ENCODE assay signal across 16 cellular contexts in the genomic region with DNA sequence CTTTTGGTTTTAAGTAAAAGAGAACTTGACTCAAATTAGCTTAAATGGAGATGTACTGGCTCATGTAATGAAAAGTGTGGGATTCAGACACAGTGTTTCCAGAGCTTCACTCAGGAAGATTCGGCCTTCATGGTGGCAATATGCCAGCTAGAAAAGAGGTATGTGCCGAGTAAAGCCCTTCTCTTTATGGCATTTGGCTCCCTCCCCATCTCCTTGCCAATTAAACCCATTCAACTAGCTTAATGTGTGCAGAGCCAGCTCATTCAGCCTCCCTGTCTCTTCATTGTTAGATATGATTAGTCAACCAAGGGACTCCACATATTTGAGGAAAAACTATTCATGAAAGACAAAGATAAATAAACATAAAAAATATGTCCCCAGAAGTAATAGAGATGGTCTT. TPM values are rescaled to one million over a fixed set of nuclear protein-coding genes. Genes with fewer than 3 reads are reported as not detected.
DNase-seq lines count a peak whose midpoint lies in the region; ATAC-seq and TF ChIP-seq lines count a peak whose summit lies in the region.
"Had no signal": no experiment of that assay in that cellular context is flagged by ENCODE, and none has a peak within 500 bp of the region (broad histone marks: within the 10 kb centered on the region; RNA-seq: fewer than 3 reads in every experiment).

No MANE protein-coding gene starts in this region.

- no peak overlapping the region for H3K27ac Mint-ChIP-seq in T-cell
- H3K27ac Mint-ChIP-seq: activated naive CD8-positive, alpha-beta T cell treated with anti-CD3 and anti-CD28 coated beads for 36 hours; IgD-negative memory B cell had no signal

- TF ChIP-seq CTCF in lower lobe of right lung (IDR thresholded peaks at IDR 0.05), result no peak
- no peak for TF ChIP-seq CTCF in heart right ventricle (IDR thresholded peaks at IDR 0.05)

- no peaks in the 10 kb centered on the region for H3K27me3 Mint-ChIP-seq in T-cell
- H3K27me3 Mint-ChIP-seq: activated naive CD8-positive, alpha-beta T cell treated with anti-CD3 and anti-CD28 coated beads for 36 hours; IgD-negative memory B cell had no signal

- H3K36me3 Mint-ChIP-seq in T-cell, result no peaks in the 10 kb centered on the region
- H3K36me3 Mint-ChIP-seq: activated naive CD8-positive, alpha-beta T cell treated with anti-CD3 and anti-CD28 coated beads for 36 hours; natural killer cell had no signal

- H3K4me3 ChIP-seq in SJSA1 (no peak overlapping the region), lower lobe of right lung (no peak overlapping the region), heart right ventricle (no peak overlapping the region)
- H3K4me3 ChIP-seq: left ventricle myocardium inferior, sigmoid colon had no signal

- H3K27me3 ChIP-seq in SJSA1 (replicated peaks) (no peaks in the 10 kb centered on the region), lower lobe of right lung (ENCODE audit: low read depth) (no peaks in the 10 kb centered on the region), heart right ventricle (no peaks in the 10 kb centered on the region)
- H3K27me3 ChIP-seq: sigmoid colon had no signal

- intact Hi-C loops in lower lobe of right lung (cut with DNase I), result no loop called here
- intact Hi-C loops in heart right ventricle (cut with DNase I), result loop anchor here (2.0 to 10.0 kb wide), 9 partner anchors 53 to 233 kb away; no protein-coding TSS in a partner anchor
- intact Hi-C loops in sciatic nerve (cut with DNase I), result no loop called here

- H3K9me3 ChIP-seq in SJSA1 (replicated peaks) (no peaks in the 10 kb centered on the region; the same call in 1 of the 2 replicates), lower lobe of right lung (no peaks in the 10 kb centered on the region), heart right ventricle (no peaks in the 10 kb centered on the region)
- H3K9me3 ChIP-seq: left ventricle myocardium inferior, sigmoid colon had no signal

- peaks cover 29% of the 10 kb centered on the region for H3K4me1 ChIP-seq in SJSA1 (replicated peaks)
- H3K4me1 ChIP-seq in lower lobe of right lung, result peaks cover 18% of the 10 kb centered on the region
- H3K4me1 ChIP-seq in heart right ventricle, result peaks cover 0 to 14% (median 9%) of the 10 kb centered on the region in 9 donors

- H3K27ac ChIP-seq in SJSA1 (no peak overlapping the region), lower lobe of right lung (peak overlapping the region; percentile 13), heart right ventricle (no peak overlapping the region)
- H3K27ac ChIP-seq: left ventricle myocardium inferior, sigmoid colon had no signal

- no peaks in the 10 kb centered on the region for H3K36me3 ChIP-seq in SJSA1
- H3K36me3 ChIP-seq in lower lobe of right lung, result no peaks in the 10 kb centered on the region
- no peaks in the 10 kb centered on the region for H3K36me3 ChIP-seq in heart right ventricle
- H3K36me3 ChIP-seq: left ventricle myocardium inferior, sigmoid colon had no signal

- CTCF ChIA-PET in T-cell (lab: Charles Lee), result interaction anchor here (0.7 to 3.1 kb wide), 11 partner anchors 15 to 230 kb away, joined by 3 to 34 read pairs (median 6); a partner anchor contains a TSS

- POLR2A ChIA-PET in T-cell (lab: Charles Lee), result interaction anchor here in 1 of 2 donors (0.6 to 0.7 kb wide), 2 partner anchors 51 to 1195 kb away, joined by 3 to 18 read pairs; no protein-coding TSS in a partner anchor

- H3K4me3 Mint-ChIP-seq in T-cell, result no peak overlapping the region
- H3K4me3 Mint-ChIP-seq: activated naive CD8-positive, alpha-beta T cell treated with anti-CD3 and anti-CD28 coated beads for 36 hours; IgD-negative memory B cell; natural killer cell had no signal

- peaks cover 0 to 12% (median 10%) of the 10 kb centered on the region in 3 donors for H3K4me1 Mint-ChIP-seq in T-cell

- 14 to 36% methylated on average over 2 of the region's 2 CpGs for WGBS in heart right ventricle, 2 donors

- ATAC-seq in lower lobe of right lung (peak in 1 of 2 donors; percentile 51), heart right ventricle (no peak), T-cell (replicated peaks in 1 of 4) (no peak), sciatic nerve (no peak)
- ATAC-seq: natural killer cell had no signal

- H3K9me3 Mint-ChIP-seq in T-cell, result no peaks in the 10 kb centered on the region
- H3K9me3 Mint-ChIP-seq: activated naive CD8-positive, alpha-beta T cell treated with anti-CD3 and anti-CD28 coated beads for 36 hours; IgD-negative memory B cell; natural killer cell had no signal

- DNase-seq in Daoy (ENCODE audit: low read depth) (peak; percentile 52), NCI-H2029 (lab: John Stamatoyannopoulos, UW) (peak; percentile 96), SJSA1 (ENCODE audit: low read depth in 1 of 2, low spot score in 2 of 2) (peak; percentile 59 to 70), lower lobe of right lung (no peak), DMS53 treated with DMSO at 0.1 percent for 48 hours (lab: John Stamatoyannopoulos, UW; ENCODE audit: unreplicated experiment) (no peak), heart right ventricle (no peak), T-cell (no peak), sciatic nerve (ENCODE audit: low spot score) (no peak)
- DNase-seq: activated naive CD8-positive, alpha-beta T cell treated with anti-CD3 and anti-CD28 coated beads for 36 hours; AML-193; left ventricle myocardium inferior; natural killer cell; NCI-H774; sigmoid colon; stimulated activated naive CD4-positive, alpha-beta T cell treated with Interleukin-2 at 50 U/mL for 16 hours had no signal

RNA-seq across cellular contexts. Expression of a gene that starts 15.0 kb away (rescaled TPM):
- 0.86 and 13.4 TPM in 2 replicates for total RNA-seq in Daoy (2014; rRNA removed; shearing (Covaris generic))
- total RNA-seq in SJSA1 (2014; rRNA removed; shearing (Covaris generic)), result 0.91 and 2.4 TPM in 2 replicates
- 36.9 TPM for total RNA-seq in lower lobe of right lung
- total RNA-seq in heart right ventricle, result 10 to 100 TPM in 1 of 10 donors, 1 to 10 TPM in 9; 2.5 to 20.8 (median 5.3) TPM
- 1 to 10 TPM; 1.3 to 3.6 TPM for polyA plus RNA-seq in heart right ventricle
- 100 to 1,000 TPM in 3 of 5 donors, 10 to 100 TPM in 2; 96.0 to 160 (median 127) TPM for total RNA-seq in T-cell
- total RNA-seq in sciatic nerve, result 22.1 TPM

RNA-seq across cellular contexts. Expression of a gene that starts 33.1 kb away (rescaled TPM):
- total RNA-seq in Daoy (2014; rRNA removed; shearing (Covaris generic)), result 4.7 and 9.4 TPM in 2 replicates
- 4.6 and 7.8 TPM in 2 replicates for total RNA-seq in SJSA1 (2014; rRNA removed; shearing (Covaris generic))
- 18.4 TPM for total RNA-seq in lower lobe of right lung
- total RNA-seq in heart right ventricle, result 10 to 100 TPM; 21.0 to 36.3 (median 28.3) TPM
- polyA plus RNA-seq in heart right ventricle, result 10 to 100 TPM in 1 of 2 donors, 1 to 10 TPM in 1; 6.1 to 13.6 TPM
- 10 to 100 TPM; 27.0 to 36.3 (median 29.3) TPM for total RNA-seq in T-cell
- total RNA-seq in sciatic nerve, result 30.6 TPM

RNA-seq across cellular contexts. Expression of a gene that starts 33.5 kb away (rescaled TPM):
- 62.8 and 70.8 TPM in 2 replicates for total RNA-seq in Daoy (2014; rRNA removed; shearing (Covaris generic))
- total RNA-seq in SJSA1 (2014; rRNA removed; shearing (Covaris generic)), result 43.1 and 98.5 TPM in 2 replicates
- total RNA-seq in lower lobe of right lung (26.3 TPM), heart right ventricle (10 to 100 TPM; 48.8 to 61.7 (median 52.5) TPM), T-cell (10 to 100 TPM; 24.7 to 32.4 (median 28.6) TPM), sciatic nerve (31.3 TPM)
- polyA plus RNA-seq in heart right ventricle, result 10 to 100 TPM; 26.0 to 29.5 TPM

Comparison
In these comparisons a context has a peak if more than half of its experiments do, and no peak if none do; other contexts are left out.
1. DNase-seq: peak in Daoy (single experiment), NCI-H2029 (single experiment) and SJSA1 (2 of 2); none in lower lobe of right lung (single experiment), DMS53 treated with DMSO at 0.1 percent for 48 hours (single experiment), heart right ventricle (0 of 2), T-cell (0 of 34) and sciatic nerve (single experiment).
2. intact Hi-C loops: an anchor here in heart right ventricle (2.0 to 10.0 kb wide); none called in lower lobe of right lung and sciatic nerve.